In the genomic region with DNA sequence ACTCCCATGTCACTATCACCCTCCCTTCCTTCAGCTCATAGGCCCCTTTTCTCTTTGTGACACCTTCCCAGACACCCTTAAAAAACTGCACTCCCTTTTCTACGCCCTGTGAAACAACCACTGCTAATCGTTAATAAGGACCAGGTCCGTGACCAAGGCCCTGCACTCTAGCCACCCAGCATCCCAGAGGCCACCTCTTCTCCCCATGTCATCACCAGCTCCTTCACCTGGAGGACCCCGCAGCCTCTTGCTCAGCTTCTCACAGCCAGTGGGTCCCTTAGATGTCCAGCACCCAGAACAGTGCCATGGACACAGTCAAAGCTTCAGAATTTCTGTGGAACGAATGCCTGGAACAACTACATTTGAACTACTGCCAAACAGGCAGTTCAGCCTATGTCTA, we compare ENCODE assay signal across 15 cellular contexts. TPM values are rescaled to one million over a fixed set of nuclear protein-coding genes. Genes with fewer than 3 reads are reported as not detected.
DNase-seq lines count a peak whose midpoint lies in the region; ATAC-seq and TF ChIP-seq lines count a peak whose summit lies in the region.
"Had no signal": no experiment of that assay in that cellular context is flagged by ENCODE, and none has a peak within 500 bp of the region (broad histone marks: within the 10 kb centered on the region; RNA-seq: fewer than 3 reads in every experiment).

No MANE protein-coding gene starts in this region.

- TF ChIP-seq CTCF in Calu3 (IDR thresholded peaks at IDR 0.05; ENCODE audit: unreplicated experiment) (no peak), astrocyte of the cerebellum (IDR thresholded peaks at IDR 0.05; ENCODE audit: low read depth, low read length, missing control alignments) (no peak), gastroesophageal sphincter (IDR thresholded peaks at IDR 0.05) (no peak)

- no peak overlapping the region for H3K23ac ChIP-seq in trophoblast cell (ENCODE audit: low read length)

- CTCF ChIA-PET in Calu3 (lab: Charles Lee) = no interaction called here

- H3K27me3 ChIP-seq in gastroesophageal sphincter (no peaks in the 10 kb centered on the region), trophoblast cell (ENCODE audit: insufficient read depth, low read length) (no peaks in the 10 kb centered on the region)

- H2BK5ac ChIP-seq in trophoblast cell (ENCODE audit: low read depth, low read length, poor library complexity) = no peak overlapping the region

- WGBS in gastroesophageal sphincter (ENCODE audit: low coverage in 1 of 2), 2 donors = 62 to 66% methylated on average over 4 to 5 of the region's 5 CpGs
- no CpG with 5 or more reads among the region's 5 CpGs for WGBS in trophoblast cell (ENCODE audit: extremely low coverage, insufficient coverage, insufficient read length)

- H3K79me2 ChIP-seq in trophoblast cell (ENCODE audit: control insufficient read depth, insufficient read depth, low read length, poor library complexity) = peaks cover 15% of the 10 kb centered on the region

- H3K27ac ChIP-seq in gastroesophageal sphincter (peak overlapping the region in 3 of 4 donors; percentile 91 to 95 (median 93)), trophoblast cell (ENCODE audit: low read depth, low read length) (no peak overlapping the region)

- TF ChIP-seq EP300 in gastroesophageal sphincter (IDR thresholded peaks at IDR 0.05) = no peak

- peak overlapping the region; percentile 53 for H3K4ac ChIP-seq in trophoblast cell (ENCODE audit: low read depth, low read length)

- H3K4me1 Mint-ChIP-seq in Calu3 (ENCODE audit: low read depth, unreplicated experiment) = peaks cover 68% of the 10 kb centered on the region

- H3K36me3 ChIP-seq in gastroesophageal sphincter (no peaks in the 10 kb centered on the region), trophoblast cell (ENCODE audit: control insufficient read depth in 1 of 2, insufficient read depth in 2 of 2, low read length in 2 of 2) (no peaks in the 10 kb centered on the region)
- H3K36me3 ChIP-seq: heart left ventricle had no signal

- ATAC-seq in gastroesophageal sphincter = no peak
- ATAC-seq in GM21825 (IDR thresholded peaks at IDR 0.05; ENCODE audit: unreplicated experiment) = no peak
- ATAC-seq: effector memory CD8-positive, alpha-beta T cell; left colon; natural killer cell had no signal

- H3K9me3 Mint-ChIP-seq in Calu3 (ENCODE audit: low read depth, unreplicated experiment) = no peaks in the 10 kb centered on the region
- H3K9me3 Mint-ChIP-seq: activated B cell treated with CpG ODN at 0.5 μM for 24 hours; effector memory CD8-positive, alpha-beta T cell; natural killer cell had no signal

- H3K4me1 ChIP-seq in gastroesophageal sphincter = peaks cover 2 to 83% (median 19%) of the 10 kb centered on the region in 3 donors
- H3K4me1 ChIP-seq in trophoblast cell (ENCODE audit: control insufficient read depth in 1 of 2, insufficient read depth in 2 of 2, low read length in 2 of 2) = peaks cover 0 to 9% of the 10 kb centered on the region in 2 experiments

- intact Hi-C loops in Calu3 (cut with micrococcal nuclease; ENCODE audit: unreplicated experiment) = loop anchor here (2.0 to 5.0 kb wide), 2 partner anchors 86 to 145 kb away; no protein-coding TSS in a partner anchor

- H3K4me3 Mint-ChIP-seq in Calu3 (ENCODE audit: low read depth, unreplicated experiment) = peak overlapping the region; percentile 62
- H3K4me3 Mint-ChIP-seq: activated B cell treated with CpG ODN at 0.5 μM for 24 hours had no signal

- H3K36me3 Mint-ChIP-seq in Calu3 (ENCODE audit: insufficient read depth, unreplicated experiment) = peaks cover 30% of the 10 kb centered on the region
- H3K36me3 Mint-ChIP-seq: natural killer cell had no signal

- no peak overlapping the region for H4K12ac ChIP-seq in trophoblast cell (ENCODE audit: low read depth, low read length)

- no peak overlapping the region for H2BK12ac ChIP-seq in trophoblast cell (ENCODE audit: low read length)

- H3K4me2 ChIP-seq in trophoblast cell (ENCODE audit: low read length) = no peak overlapping the region

- no peak overlapping the region for H3K14ac ChIP-seq in trophoblast cell (ENCODE audit: low read length)

- no peak for TF ChIP-seq POLR2A in gastroesophageal sphincter (IDR thresholded peaks at IDR 0.05)

- peak overlapping the region; percentile 25 for H3K27ac Mint-ChIP-seq in Calu3 (ENCODE audit: unreplicated experiment)
- H3K27ac Mint-ChIP-seq: activated B cell treated with CpG ODN at 0.5 μM for 24 hours; effector memory CD8-positive, alpha-beta T cell; natural killer cell had no signal

- peak overlapping the region; percentile 84 for H3K4me3 ChIP-seq in astrocyte of the cerebellum (ENCODE audit: low read depth, low read length)
- peak overlapping the region in 1 of 2 donors; percentile 99 for H3K4me3 ChIP-seq in gastroesophageal sphincter
- no peak overlapping the region for H3K4me3 ChIP-seq in trophoblast cell (ENCODE audit: low read depth, low read length)

- no peak for DNase-seq in Calu3
- no peak for DNase-seq in astrocyte of the cerebellum (ENCODE audit: low read depth)
- no peak for DNase-seq in trophoblast cell
- no peak for DNase-seq in NCI-H226
- no peak for DNase-seq in globus pallidus (ENCODE audit: low spot score)
- DNase-seq in nucleus accumbens (lab: John Stamatoyannopoulos, UW) = no peak
- DNase-seq: activated B cell treated with CpG ODN at 0.5 μM for 24 hours; activated naive CD4-positive, alpha-beta T cell; effector memory CD8-positive, alpha-beta T cell; heart left ventricle; left colon; natural killer cell; OCI-M1 had no signal

- H4K8ac ChIP-seq in trophoblast cell (ENCODE audit: low read depth, low read length) = no peak overlapping the region

- no peaks in the 10 kb centered on the region for H3K27me3 Mint-ChIP-seq in Calu3 (ENCODE audit: unreplicated experiment)

- H2BK120ac ChIP-seq in trophoblast cell (ENCODE audit: insufficient read depth, low read length, poor library complexity) = no peak overlapping the region

- H4K91ac ChIP-seq in trophoblast cell (ENCODE audit: low read depth, low read length) = no peak overlapping the region

- no peaks in the 10 kb centered on the region for H3K9me3 ChIP-seq in gastroesophageal sphincter
- H3K9me3 ChIP-seq in trophoblast cell (ENCODE audit: insufficient read depth, low read depth, low read length) = no peaks in the 10 kb centered on the region
- H3K9me3 ChIP-seq: heart left ventricle had no signal

- in situ Hi-C loops in astrocyte of the cerebellum (cut with HindIII; ENCODE audit: low sequenced_read_pairs) = no loop called here

- BruUV-seq in Calu3 (replicated peaks; lab: Mats Ljungman, UMichigan) = no TSS peak

- H3K18ac ChIP-seq in trophoblast cell (ENCODE audit: low read length) = peak overlapping the region; percentile 14

- H3K79me1 ChIP-seq in trophoblast cell (ENCODE audit: low read length) = peaks cover 11% of the 10 kb centered on the region

- H2AFZ ChIP-seq in trophoblast cell (ENCODE audit: insufficient read depth, low read length, poor library complexity) = no peak overlapping the region

- H3K9ac ChIP-seq in trophoblast cell (ENCODE audit: low read length) = no peak overlapping the region

- no peak overlapping the region for H2AK5ac ChIP-seq in trophoblast cell (ENCODE audit: low read length)

RNA-seq across cellular contexts. Expression of gene PARD3, which starts 2.3 kb away (rescaled TPM):
- total RNA-seq in Calu3 (2022) = 57.6 and 62.4 TPM in 2 replicates
- 100 to 1,000 TPM; 101 to 127 (median 115) TPM for total RNA-seq in gastroesophageal sphincter
- 35.9 and 38.6 TPM in 2 replicates for polyA plus RNA-seq in trophoblast cell (2013)
